Comparison of ENCODE assay signal across 8 cellular contexts in the genomic region with DNA sequence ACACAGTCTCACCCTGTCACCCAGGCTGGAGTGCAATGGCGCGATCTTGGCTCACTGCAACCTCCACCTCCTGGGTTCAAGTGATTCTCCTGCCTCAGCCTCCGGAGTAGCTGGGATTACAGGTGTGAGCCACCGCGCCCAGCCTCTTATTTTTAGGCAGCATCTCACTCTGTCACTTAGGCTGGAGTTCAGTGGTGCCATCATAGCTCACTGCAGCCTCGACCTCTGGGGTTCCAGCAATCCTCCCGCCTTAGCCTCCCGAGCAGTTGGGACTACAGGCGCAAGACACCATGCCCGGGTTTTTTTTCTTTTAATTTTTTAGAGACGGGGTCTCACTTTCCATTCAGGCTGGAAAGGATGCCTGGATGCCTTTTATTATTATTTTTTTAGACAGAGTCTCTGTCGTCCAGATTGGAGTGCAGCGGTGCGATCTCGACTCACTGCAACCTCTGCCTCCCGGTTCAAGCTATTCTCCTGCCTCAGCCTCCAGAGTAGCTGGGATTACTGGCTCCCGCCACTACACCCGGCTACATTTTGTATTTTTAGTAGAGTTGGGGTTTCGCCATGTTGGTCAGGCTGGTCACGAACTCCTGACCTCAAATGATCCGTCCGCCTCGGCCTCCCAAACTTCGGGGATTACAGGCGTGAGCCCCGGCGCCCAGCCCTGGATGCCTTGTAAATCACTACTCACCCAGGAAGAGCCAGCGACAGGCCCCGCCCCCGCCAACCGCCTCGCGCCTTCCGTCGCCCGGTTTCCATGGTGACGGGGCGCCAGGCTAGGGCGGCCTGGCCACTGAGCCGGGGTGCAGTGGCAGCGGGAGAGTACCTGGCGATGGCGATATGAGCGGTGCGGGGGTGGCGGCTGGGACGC. TPM values are rescaled to one million over a fixed set of nuclear protein-coding genes. Genes with fewer than 3 reads are reported as not detected.
DNase-seq lines count a peak whose midpoint lies in the region; ATAC-seq and TF ChIP-seq lines count a peak whose summit lies in the region.
"Not testable (repeated sequence)": the region's sequence is repeated elsewhere in the genome, so short reads cannot be mapped to it uniquely, and the experiment has no call there.

Gene CCDC74A (plus strand): TSS at position 758 of the 871 bp plus-strand sequence. CDS start 83 bp downstream, at position 841.

- H3K4me3 ChIP-seq in heart left ventricle (peak within 1 kb of the TSS in 11 of 12 donors; percentile 6 to 54 (median 47)), psoas muscle (peak within 1 kb of the TSS; percentile 55), transverse colon (peak within 1 kb of the TSS in 3 of 4 donors; percentile 27 to 53 (median 35))

- peak within 1 kb of the TSS; percentile 82 for H3K4me3 Mint-ChIP-seq in T-helper 1 cell treated with Interleukin-12 subunit alpha and Interleukin-12 subunit beta and Interleukin-4 antibody, amounts not matched to agents 30 μg/mL and 1 μg/mL, for 36 hours
- H3K4me3 Mint-ChIP-seq in activated naive CD8-positive, alpha-beta T cell treated with anti-CD3 and anti-CD28 coated beads, Interleukin-2, amount 10 ng/mL, durations not matched to agents 7 days and 5 days, result peak within 1 kb of the TSS; percentile 89

- peak within 1 kb of the TSS; percentile 80 for H3K27ac Mint-ChIP-seq in T-helper 1 cell treated with Interleukin-12 subunit alpha and Interleukin-12 subunit beta and Interleukin-4 antibody, amounts not matched to agents 30 μg/mL and 1 μg/mL, for 36 hours
- peak within 1 kb of the TSS; percentile 83 for H3K27ac Mint-ChIP-seq in activated naive CD8-positive, alpha-beta T cell treated with anti-CD3 and anti-CD28 coated beads, Interleukin-2, amount 10 ng/mL, durations not matched to agents 7 days and 5 days

- H3K36me3 ChIP-seq in heart left ventricle; psoas muscle (ENCODE audit: insufficient read depth in 1 of 2, low read depth in 1 of 2); transverse colon: not testable (repeated sequence)

- ATAC-seq in GM18511 (IDR thresholded peaks at IDR 0.05; ENCODE audit: unreplicated experiment), result peak; percentile 88
- peak; percentile 86 for ATAC-seq in HG02943 (IDR thresholded peaks at IDR 0.05; ENCODE audit: low read depth, unreplicated experiment)
- ATAC-seq in activated naive CD8-positive, alpha-beta T cell treated with anti-CD3 and anti-CD28 coated beads, Interleukin-2, amount 10 ng/mL, durations not matched to agents 7 days and 5 days (ENCODE audit: low read depth), result peak; percentile 91
- ATAC-seq in heart left ventricle, result peak; percentile 59 to 88 (median 68)
- ATAC-seq in psoas muscle, result peak; percentile 62 to 80 (median 73)

- not testable (repeated sequence) for H3K9me3 ChIP-seq in heart left ventricle, psoas muscle, transverse colon

- not testable (repeated sequence) for H3K27me3 ChIP-seq in heart left ventricle; psoas muscle (ENCODE audit: insufficient read depth in 3 of 3, low read length in 2 of 3); transverse colon

- peaks cover 13% of the 10 kb centered on the region for H3K4me1 Mint-ChIP-seq in T-helper 1 cell treated with Interleukin-12 subunit alpha and Interleukin-12 subunit beta and Interleukin-4 antibody, amounts not matched to agents 30 μg/mL and 1 μg/mL, for 36 hours (ENCODE audit: low read depth)
- peaks cover 11% of the 10 kb centered on the region for H3K4me1 Mint-ChIP-seq in activated naive CD8-positive, alpha-beta T cell treated with anti-CD3 and anti-CD28 coated beads, Interleukin-2, amount 10 ng/mL, durations not matched to agents 7 days and 5 days

- not testable (repeated sequence) for TF ChIP-seq POLR2A in heart left ventricle (IDR thresholded peaks at IDR 0.05); transverse colon (IDR thresholded peaks at IDR 0.05)

- intact Hi-C loops in heart left ventricle (cut with DNase I); psoas muscle (cut with DNase I): not testable (repeated sequence)
- intact Hi-C loops in transverse colon (cut with DNase I; ENCODE audit: low total_unique reads), result loop anchor here (10.0 kb wide), 1 partner anchor 113 kb away; no protein-coding TSS in a partner anchor

- H3K4me1 ChIP-seq in heart left ventricle, psoas muscle: not testable (repeated sequence)
- H3K4me1 ChIP-seq in transverse colon, result peaks cover 3 to 16% (median 9%) of the 10 kb centered on the region in 4 donors

- not testable (repeated sequence) for TF ChIP-seq CTCF in heart left ventricle (IDR thresholded peaks at IDR 0.05); psoas muscle (IDR thresholded peaks at IDR 0.05); transverse colon (IDR thresholded peaks at IDR 0.05)

- POLR2A ChIA-PET in activated naive CD8-positive, alpha-beta T cell treated with anti-CD3 and anti-CD28 coated beads, Interleukin-2, amount 10 ng/mL, durations not matched to agents 7 days and 5 days (lab: Charles Lee), result not testable (repeated sequence)

- in situ Hi-C loops in transverse colon (cut with MboI; ENCODE audit: low pct_ligation_motif_present in 1 of 4, low pct_unique_long_range_greater_than_20kb in 1 of 4, low sequenced_read_pairs in 3 of 4), result not testable (repeated sequence)

- WGBS in heart left ventricle, 4 donors, result 35 to 53% (median 45%) methylated on average over 27 to 41 of the region's 47 CpGs
- 33 to 37% (median 37%) methylated on average over 36 to 40 of the region's 47 CpGs for WGBS in psoas muscle, 3 donors
- 36 to 83% methylated on average over 4 to 28 of the region's 47 CpGs for WGBS in transverse colon (ENCODE audit: low coverage in 1 of 2), 2 donors

- DNase-seq in NCI-H146 (lab: John Stamatoyannopoulos, UW) (peak; percentile 93), heart left ventricle (peak; percentile 53 to 86 (median 62)), psoas muscle (peak; percentile 71 to 77), transverse colon (peak; percentile 85)
- DNase-seq in activated naive CD8-positive, alpha-beta T cell treated with anti-CD3 and anti-CD28 coated beads, Interleukin-2, amount 10 ng/mL, durations not matched to agents 7 days and 5 days, result peak; percentile 88

- not testable (repeated sequence) for TF ChIP-seq EP300 in transverse colon (IDR thresholded peaks at IDR 0.05; ENCODE audit: low read depth)

- not testable (repeated sequence) for H3K27me3 Mint-ChIP-seq in T-helper 1 cell treated with Interleukin-12 subunit alpha and Interleukin-12 subunit beta and Interleukin-4 antibody, amounts not matched to agents 30 μg/mL and 1 μg/mL, for 36 hours (ENCODE audit: low read depth); activated naive CD8-positive, alpha-beta T cell treated with anti-CD3 and anti-CD28 coated beads, Interleukin-2, amount 10 ng/mL, durations not matched to agents 7 days and 5 days

- H3K9me3 Mint-ChIP-seq in T-helper 1 cell treated with Interleukin-12 subunit alpha and Interleukin-12 subunit beta and Interleukin-4 antibody, amounts not matched to agents 30 μg/mL and 1 μg/mL, for 36 hours; activated naive CD8-positive, alpha-beta T cell treated with anti-CD3 and anti-CD28 coated beads, Interleukin-2, amount 10 ng/mL, durations not matched to agents 7 days and 5 days: not testable (repeated sequence)

- peak within 1 kb of the TSS in 2 of 12 donors; percentile 22 to 48 for H3K27ac ChIP-seq in heart left ventricle
- not testable (repeated sequence) for H3K27ac ChIP-seq in psoas muscle
- peak within 1 kb of the TSS; percentile 25 to 61 (median 28) for H3K27ac ChIP-seq in transverse colon

- not testable (repeated sequence) for H3K36me3 Mint-ChIP-seq in T-helper 1 cell treated with Interleukin-12 subunit alpha and Interleukin-12 subunit beta and Interleukin-4 antibody, amounts not matched to agents 30 μg/mL and 1 μg/mL, for 36 hours (ENCODE audit: low read depth); activated naive CD8-positive, alpha-beta T cell treated with anti-CD3 and anti-CD28 coated beads, Interleukin-2, amount 10 ng/mL, durations not matched to agents 7 days and 5 days

RNA-seq across cellular contexts. Expression of gene CCDC74A, which starts in this region (rescaled TPM):
- 1 to 10 TPM; 4.8 to 4.9 TPM for total RNA-seq in activated naive CD8-positive, alpha-beta T cell treated with anti-CD3 and anti-CD28 coated beads, Interleukin-2, amount 10 ng/mL, durations not matched to agents 7 days and 5 days
- total RNA-seq in heart left ventricle (1 to 10 TPM in 6 of 9 donors, under 1 TPM in 3; 0.46 to 2.7 (median 1.6) TPM), psoas muscle (under 1 TPM in 1 of 4 donors, not detected in 3; 0.51 TPM), transverse colon (10 to 100 TPM in 1 of 4 donors, 1 to 10 TPM in 2, not detected in 1; 1.8 to 10.9 (median 4.4) TPM)
- polyA plus RNA-seq in heart left ventricle (1 to 10 TPM; 1.0 to 1.1 TPM), psoas muscle (under 1 TPM; 0.16 to 0.18 (median 0.18) TPM)

Comparison
In these comparisons a context has a peak if more than half of its experiments do, and no peak if none do; other contexts are left out.
1. Peak in DNase-seq, ATAC-seq and H3K4me3 ChIP-seq in psoas muscle; RNA of the gene not detected or under 1 TPM.